Comparison of ENCODE assay signal across 12 cellular contexts in the genomic region with DNA sequence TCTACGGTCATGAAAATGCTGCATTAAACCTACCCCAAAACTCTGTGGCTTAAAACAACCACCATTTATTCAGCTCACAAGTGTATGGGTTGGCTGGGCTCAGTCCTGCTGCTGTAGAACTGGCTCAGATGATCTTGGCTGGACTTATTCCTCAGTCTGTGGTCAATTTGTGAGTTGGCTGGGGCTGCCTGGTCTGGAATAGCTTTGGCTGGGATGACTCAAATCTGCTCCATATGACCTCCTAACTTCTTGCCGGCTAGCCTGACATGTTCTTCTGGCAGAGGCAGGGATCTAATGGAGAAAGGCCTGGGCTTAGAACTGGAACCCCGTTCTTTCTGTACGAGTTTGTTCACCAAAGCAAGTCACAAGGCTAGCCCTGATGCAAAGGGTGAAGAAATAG.
A peak's percentile ranks its signal among the peaks of the same experiment; 100 is the strongest.
DNase-seq lines count a peak whose midpoint lies in the region; ATAC-seq and TF ChIP-seq lines count a peak whose summit lies in the region.
"Had no signal": no experiment of that assay in that cellular context is flagged by ENCODE, and none has a peak within 500 bp of the region (broad histone marks: within the 10 kb centered on the region; RNA-seq: fewer than 3 reads in every experiment).

No MANE protein-coding gene starts in this region.

- peak; percentile 62 for ATAC-seq in left lung
- ATAC-seq in GM19023 (IDR thresholded peaks at IDR 0.05; ENCODE audit: unreplicated experiment) = no peak
- ATAC-seq in activated T-cell treated with anti-CD3 and anti-CD28 coated beads, Interleukin-2, amount 50 U/mL, for 72 hours (replicated peaks in 1 of 2) = no peak
- ATAC-seq in T-helper 17 cell = no peak
- no peak for ATAC-seq in GM19351 (IDR thresholded peaks at IDR 0.05; ENCODE audit: unreplicated experiment)

- H3K4me1 Mint-ChIP-seq in activated T-cell treated with anti-CD3 and anti-CD28 coated beads, Interleukin-2, amount 50 U/mL, for 72 hours (ENCODE audit: low read depth) = no peaks in the 10 kb centered on the region
- peaks cover 2% of the 10 kb centered on the region for H3K4me1 Mint-ChIP-seq in T-helper 17 cell

- TF ChIP-seq CTCF in HFF-Myc (IDR thresholded peaks at IDR 0.05; ENCODE audit: low read depth, low read length, missing control alignments) (no peak), cardiac fibroblast (IDR thresholded peaks at IDR 0.05; ENCODE audit: low read depth, low read length) (no peak), left lung (IDR thresholded peaks at IDR 0.05) (no peak)

- H3K27ac Mint-ChIP-seq in activated T-cell treated with anti-CD3 and anti-CD28 coated beads, Interleukin-2, amount 50 U/mL, for 72 hours = no peak overlapping the region
- no peak overlapping the region for H3K27ac Mint-ChIP-seq in T-helper 17 cell

- H3K9me3 Mint-ChIP-seq in activated T-cell treated with anti-CD3 and anti-CD28 coated beads, Interleukin-2, amount 50 U/mL, for 72 hours = peaks cover 3 to 5% of the 10 kb centered on the region in 2 donors

- no peaks in the 10 kb centered on the region for H3K36me3 Mint-ChIP-seq in activated T-cell treated with anti-CD3 and anti-CD28 coated beads, Interleukin-2, amount 50 U/mL, for 72 hours (ENCODE audit: insufficient read depth in 2 of 2)
- H3K36me3 Mint-ChIP-seq in T-helper 17 cell (ENCODE audit: low read depth) = peaks cover 2% of the 10 kb centered on the region

- H3K4me3 Mint-ChIP-seq in activated T-cell treated with anti-CD3 and anti-CD28 coated beads, Interleukin-2, amount 50 U/mL, for 72 hours = no peak overlapping the region
- H3K4me3 Mint-ChIP-seq in T-helper 17 cell = no peak overlapping the region

- intact Hi-C loops in left lung (cut with DNase I) = no loop called here

- DNase-seq in A172 (ENCODE audit: low spot score) (peak; percentile 3), HFF-Myc (ENCODE audit: extremely low read depth, low read depth) (peak; percentile 50), cardiac fibroblast (ENCODE audit: low read depth in 2 of 2) (peak; percentile 17 to 54), left lung (no peak), T-helper 17 cell (no peak)
- no peak for DNase-seq in activated T-cell treated with anti-CD3 and anti-CD28 coated beads, Interleukin-2, amount 50 U/mL, for 72 hours
- DNase-seq: mesendoderm, NCI-H2081, NCI-H774, SIG-M5 had no signal

- no peaks in the 10 kb centered on the region for H3K4me1 ChIP-seq in left lung

- H3K36me3 ChIP-seq in left lung = no peaks in the 10 kb centered on the region

- H3K4me3 ChIP-seq in HFF-Myc (replicated peaks; ENCODE audit: low read depth, low read length) (no peak overlapping the region), cardiac fibroblast (replicated peaks in 1 of 2; ENCODE audit: low read depth in 2 of 2, low read length in 2 of 2) (no peak overlapping the region), left lung (no peak overlapping the region)

- no peaks in the 10 kb centered on the region for H3K27me3 ChIP-seq in left lung

- H3K27me3 Mint-ChIP-seq in activated T-cell treated with anti-CD3 and anti-CD28 coated beads, Interleukin-2, amount 50 U/mL, for 72 hours (ENCODE audit: low read depth) = no peaks in the 10 kb centered on the region
- H3K27me3 Mint-ChIP-seq in T-helper 17 cell = peaks cover 14% of the 10 kb centered on the region

- no peaks in the 10 kb centered on the region for H3K9me3 ChIP-seq in left lung
- H3K9me3 ChIP-seq in T-helper 17 cell (ENCODE audit: control insufficient read depth, low read length, poor library complexity, severe bottlenecking) = no peaks in the 10 kb centered on the region

- no peak overlapping the region for H3K27ac ChIP-seq in left lung

Comparison
In these comparisons a context has a peak if more than half of its experiments do, and no peak if none do; other contexts are left out.
1. DNase-seq: peak in A172 (single experiment), HFF-Myc (single experiment) and cardiac fibroblast (2 of 2); none in left lung (0 of 2), activated T-cell treated with anti-CD3 and anti-CD28 coated beads, Interleukin-2, amount 50 U/mL, for 72 hours (0 of 2) and T-helper 17 cell (0 of 3).